31 cellular contexts compared by ENCODE assay signal in the genomic region with DNA sequence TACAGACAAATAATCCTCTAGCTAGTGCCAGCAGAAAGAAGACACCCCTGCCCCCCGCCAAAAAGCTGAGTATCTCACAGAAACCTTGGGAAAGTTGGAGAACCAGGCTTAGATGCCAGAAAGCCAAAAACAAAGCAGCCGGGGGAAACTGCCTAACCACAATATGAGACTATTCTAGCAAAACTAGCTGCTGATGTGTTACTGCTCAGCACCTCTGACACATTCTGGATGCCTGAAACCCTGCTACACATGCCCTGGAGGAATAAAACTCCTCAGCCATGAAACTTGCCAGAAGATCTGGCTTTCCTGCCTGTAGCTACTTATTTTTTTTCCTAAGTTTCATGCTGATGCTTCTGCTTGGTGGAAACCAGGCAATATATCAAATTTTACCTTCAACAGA.
"Had no signal": no experiment of that assay in that cellular context is flagged by ENCODE, and none has a peak within 500 bp of the region (broad histone marks: within the 10 kb centered on the region; RNA-seq: fewer than 3 reads in every experiment).

No MANE protein-coding gene starts in this region.

- H3K4me3 ChIP-seq: adrenal gland, heart right ventricle, ovary, skin epidermis, uterus had no signal

- H3K27me3 ChIP-seq: adrenal gland, neutrophil, ovary, uterus had no signal

- H3K27ac Mint-ChIP-seq: activated CD4-positive, alpha-beta memory T cell treated with anti-CD3 and anti-CD28 coated beads for 36 hours; activated CD4-positive, alpha-beta T cell treated with anti-CD3 and anti-CD28 coated beads, Interleukin-2, amount 10 ng/mL, durations not matched to agents 24 days and 14 days; activated naive CD4-positive, alpha-beta T cell treated with anti-CD3 and anti-CD28 coated beads for 36 hours; activated naive CD8-positive, alpha-beta T cell treated with anti-CD3 and anti-CD28 coated beads for 36 hours; activated T-helper 1 cell treated with anti-CD3 and anti-CD28 coated beads, Interleukin-12 subunit alpha, Interleukin-12 subunit beta, Interleukin-2, Interleukin-4 antibody, amounts not matched to agents 30 ng/mL and 10 ng/mL and 1 ng/mL, durations not matched to agents 14 hours and 24 hours and 36 hours; dendritic cell treated with granulocyte-macrophage colony-stimulating factor and Interleukin-4, amounts not matched to agents 40 ng/mL and 50 ng/mL, for 4 days; nephron; progenitor cell of endocrine pancreas; stimulated activated memory B cell treated with anti-CD40 and anti-IgM and Interleukin-4, amounts not matched to agents 10 μg/mL and 1 μg/mL and 100 μg/mL, for 72 hours; stimulated activated naive CD8-positive, alpha-beta T cell treated with anti-CD3 and anti-CD28 coated beads, Interleukin-15, amount 100 ng/mL, for 72 hours; T-helper 1 cell treated with Interleukin-12 subunit alpha and Interleukin-12 subunit beta and Interleukin-4 antibody, amounts not matched to agents 30 μg/mL and 1 μg/mL, for 36 hours; type B pancreatic cell had no signal

- H3K36me3 ChIP-seq: adrenal gland, heart right ventricle, neutrophil, ovary, uterus had no signal

- H3K4me1 ChIP-seq: adrenal gland, heart right ventricle, uterus had no signal

- H3K4me1 Mint-ChIP-seq: activated CD4-positive, alpha-beta T cell treated with anti-CD3 and anti-CD28 coated beads, Interleukin-2, amount 10 ng/mL, durations not matched to agents 24 days and 14 days; activated naive CD8-positive, alpha-beta T cell treated with anti-CD3 and anti-CD28 coated beads for 36 hours; central memory CD8-positive, alpha-beta T cell; nephron; stimulated activated memory B cell treated with anti-CD40 and anti-IgM and Interleukin-4, amounts not matched to agents 10 μg/mL and 1 μg/mL and 100 μg/mL, for 72 hours; stimulated activated naive CD8-positive, alpha-beta T cell treated with anti-CD3 and anti-CD28 coated beads, Interleukin-15, amount 100 ng/mL, for 72 hours had no signal

- H3K9me3 Mint-ChIP-seq: activated T-helper 1 cell treated with anti-CD3 and anti-CD28 coated beads, Interleukin-12 subunit alpha, Interleukin-12 subunit beta, Interleukin-2, Interleukin-4 antibody, amounts not matched to agents 30 ng/mL and 10 ng/mL and 1 ng/mL, durations not matched to agents 14 hours and 24 hours and 36 hours; dendritic cell treated with granulocyte-macrophage colony-stimulating factor and Interleukin-4, amounts not matched to agents 40 ng/mL and 50 ng/mL, for 4 days; T-helper 1 cell treated with Interleukin-12 subunit alpha and Interleukin-12 subunit beta and Interleukin-4 antibody, amounts not matched to agents 30 μg/mL and 1 μg/mL, for 36 hours; type B pancreatic cell had no signal

- H3K9me3 ChIP-seq: adrenal gland, neutrophil, ovary, uterus had no signal

- H3K27ac ChIP-seq: adrenal gland, heart right ventricle, neutrophil, ovary, skin epidermis, uterus had no signal

- H3K27me3 Mint-ChIP-seq: activated CD4-positive, alpha-beta T cell treated with anti-CD3 and anti-CD28 coated beads, Interleukin-2, amount 10 ng/mL, durations not matched to agents 24 days and 14 days; central memory CD8-positive, alpha-beta T cell; dendritic cell treated with granulocyte-macrophage colony-stimulating factor and Interleukin-4, amounts not matched to agents 40 ng/mL and 50 ng/mL, for 4 days; progenitor cell of endocrine pancreas; stimulated activated memory B cell treated with anti-CD40 and anti-IgM and Interleukin-4, amounts not matched to agents 10 μg/mL and 1 μg/mL and 100 μg/mL, for 72 hours had no signal

- DNase-seq: activated CD4-positive, alpha-beta memory T cell treated with anti-CD3 and anti-CD28 coated beads for 36 hours; activated CD4-positive, alpha-beta T cell treated with anti-CD3 and anti-CD28 coated beads, Interleukin-2, amount 10 ng/mL, durations not matched to agents 24 days and 14 days; activated CD4-positive, CD25-positive, alpha-beta regulatory T cell treated with anti-CD3 and anti-CD28 coated beads, Interleukin-2, amount 50 U/mL, for 72 hours; activated CD8-positive, alpha-beta memory T cell treated with anti-CD3 and anti-CD28 coated beads, Interleukin-2, amount 50 U/mL, for 4 hours; activated effector memory CD4-positive, alpha-beta T cell treated with anti-CD3 and anti-CD28 coated beads, Interleukin-2, amount 50 U/mL, for 16 hours; activated naive CD4-positive, alpha-beta T cell treated with anti-CD3 and anti-CD28 coated beads for 36 hours; activated naive CD8-positive, alpha-beta T cell treated with anti-CD3 and anti-CD28 coated beads for 36 hours; activated T-cell treated with anti-CD3 and anti-CD28 coated beads, Interleukin-2, amount 50 U/mL, for 1 hour; adrenal gland; aorta; heart right ventricle; left ventricle myocardium superior; ovary; retina; stimulated activated CD4-positive, alpha-beta T cell treated with anti-CD3 and anti-CD28 coated beads, Interleukin-4, amount 100 ng/mL, for 4 hours; stimulated activated CD8-positive, alpha-beta memory T cell treated with anti-CD3 and anti-CD28 coated beads, Interleukin-4, amount 100 ng/mL, for 48 hours; stimulated activated naive CD8-positive, alpha-beta T cell treated with anti-CD3 and anti-CD28 coated beads, Interleukin-15, amount 100 ng/mL, for 72 hours; substantia nigra; T-helper 9 cell; uterus had no signal

- H3K4me3 Mint-ChIP-seq: activated CD4-positive, alpha-beta memory T cell treated with anti-CD3 and anti-CD28 coated beads for 36 hours; activated CD4-positive, alpha-beta T cell treated with anti-CD3 and anti-CD28 coated beads, Interleukin-2, amount 10 ng/mL, durations not matched to agents 24 days and 14 days; activated naive CD4-positive, alpha-beta T cell treated with anti-CD3 and anti-CD28 coated beads for 36 hours; activated naive CD8-positive, alpha-beta T cell treated with anti-CD3 and anti-CD28 coated beads for 36 hours; activated T-helper 1 cell treated with anti-CD3 and anti-CD28 coated beads, Interleukin-12 subunit alpha, Interleukin-12 subunit beta, Interleukin-2, Interleukin-4 antibody, amounts not matched to agents 30 ng/mL and 10 ng/mL and 1 ng/mL, durations not matched to agents 14 hours and 24 hours and 36 hours; central memory CD8-positive, alpha-beta T cell; dendritic cell treated with granulocyte-macrophage colony-stimulating factor and Interleukin-4, amounts not matched to agents 40 ng/mL and 50 ng/mL, for 4 days; nephron; stimulated activated memory B cell treated with anti-CD40 and anti-IgM and Interleukin-4, amounts not matched to agents 10 μg/mL and 1 μg/mL and 100 μg/mL, for 72 hours; stimulated activated naive CD8-positive, alpha-beta T cell treated with anti-CD3 and anti-CD28 coated beads, Interleukin-15, amount 100 ng/mL, for 72 hours; T-helper 1 cell treated with Interleukin-12 subunit alpha and Interleukin-12 subunit beta and Interleukin-4 antibody, amounts not matched to agents 30 μg/mL and 1 μg/mL, for 36 hours; type B pancreatic cell had no signal

- ATAC-seq: heart right ventricle; left ventricle myocardium superior; sciatic nerve; stimulated activated memory B cell treated with anti-CD40 and anti-IgM and Interleukin-4, amounts not matched to agents 10 μg/mL and 1 μg/mL and 100 μg/mL, for 72 hours; stimulated activated naive CD8-positive, alpha-beta T cell treated with anti-CD3 and anti-CD28 coated beads, Interleukin-15, amount 100 ng/mL, for 72 hours had no signal

- H3K36me3 Mint-ChIP-seq: activated CD4-positive, alpha-beta memory T cell treated with anti-CD3 and anti-CD28 coated beads for 36 hours; activated naive CD8-positive, alpha-beta T cell treated with anti-CD3 and anti-CD28 coated beads for 36 hours; stimulated activated memory B cell treated with anti-CD40 and anti-IgM and Interleukin-4, amounts not matched to agents 10 μg/mL and 1 μg/mL and 100 μg/mL, for 72 hours; type B pancreatic cell had no signal
